In genomic region chr9:91833878-91834255, GRCh38 we compare ENCODE assay signal across 33 cellular contexts.
DNase-seq lines count a peak whose midpoint lies in the region; ATAC-seq and TF ChIP-seq lines count a peak whose summit lies in the region.
"Had no signal": no experiment of that assay in that cellular context is flagged by ENCODE, and none has a peak within 500 bp of the region (broad histone marks: within the 10 kb centered on the region; RNA-seq: fewer than 3 reads in every experiment).

No MANE protein-coding gene starts in this region.

- H3K9ac ChIP-seq in neural progenitor cell (no peak overlapping the region), stomach smooth muscle (ENCODE audit: low read length in 2 of 2) (peak overlapping the region; percentile 27 to 42), colonic mucosa (ENCODE audit: low read depth in 2 of 2, low read length in 2 of 2) (peak overlapping the region in 1 of 2 donors; percentile 12)

- peaks cover 77% of the 10 kb centered on the region for H3K79me2 ChIP-seq in neural progenitor cell (ENCODE audit: low read depth)

- H3K27me3 Mint-ChIP-seq in brain, result peaks cover 4% of the 10 kb centered on the region
- peaks cover 5% of the 10 kb centered on the region for H3K27me3 Mint-ChIP-seq in glutamatergic neuron (ENCODE audit: unreplicated experiment)
- H3K27me3 Mint-ChIP-seq in neural progenitor cell (ENCODE audit: insufficient read depth, low read depth), result peaks cover 10% of the 10 kb centered on the region

- intact Hi-C loops in colonic mucosa (cut with DNase I), result no loop called here

- H3K36me3 Mint-ChIP-seq in brain, result no peaks in the 10 kb centered on the region
- no peaks in the 10 kb centered on the region for H3K36me3 Mint-ChIP-seq in glutamatergic neuron (ENCODE audit: unreplicated experiment)
- H3K36me3 Mint-ChIP-seq in neural progenitor cell, result peaks cover 3% of the 10 kb centered on the region
- H3K36me3 Mint-ChIP-seq: activated naive CD4-positive, alpha-beta T cell treated with anti-CD3 and anti-CD28 coated beads, Interleukin-2, amount 50 U/mL, for 24 hours; CD8-positive, alpha-beta T cell; stimulated activated memory B cell treated with anti-CD40 and anti-IgM and Interleukin-4, amounts not matched to agents 10 μg/mL and 1 μg/mL and 100 μg/mL, for 72 hours had no signal

- no peak overlapping the region for H2AFZ ChIP-seq in neural progenitor cell (replicated peaks)

- H3K4me1 Mint-ChIP-seq in brain (peaks cover 57% of the 10 kb centered on the region), glutamatergic neuron (ENCODE audit: low read depth, unreplicated experiment) (peaks cover 49% of the 10 kb centered on the region), neural progenitor cell (peaks cover 58% of the 10 kb centered on the region)
- H3K4me1 Mint-ChIP-seq: activated CD4-positive, alpha-beta T cell treated with anti-CD3 and anti-CD28 coated beads for 36 hours; activated naive CD4-positive, alpha-beta T cell treated with anti-CD3 and anti-CD28 coated beads, Interleukin-2, amount 50 U/mL, for 24 hours; stimulated activated memory B cell treated with anti-CD40 and anti-IgM and Interleukin-4, amounts not matched to agents 10 μg/mL and 1 μg/mL and 100 μg/mL, for 72 hours had no signal

- H3K27ac ChIP-seq in neural progenitor cell, result peak overlapping the region; percentile 64
- H3K27ac ChIP-seq in stomach smooth muscle (ENCODE audit: low read length), result peak overlapping the region; percentile 70
- no peak overlapping the region for H3K27ac ChIP-seq in colonic mucosa
- H3K27ac ChIP-seq: coronary artery, foreskin keratinocyte, heart right ventricle, HL-60, lower lobe of right lung, psoas muscle, suprapubic skin had no signal

- H3K9me3 ChIP-seq in neural progenitor cell (ENCODE audit: low read depth) (no peaks in the 10 kb centered on the region), stomach smooth muscle (ENCODE audit: control insufficient read depth in 2 of 2, low read length in 2 of 2) (no peaks in the 10 kb centered on the region), colonic mucosa (no peaks in the 10 kb centered on the region)
- H3K9me3 ChIP-seq: heart right ventricle, lower lobe of right lung, Peyer's patch, psoas muscle, suprapubic skin had no signal

- H3K27me3 ChIP-seq in neural progenitor cell (no peaks in the 10 kb centered on the region), stomach smooth muscle (ENCODE audit: control insufficient read depth in 1 of 2, insufficient read depth in 2 of 2, low read length in 2 of 2) (no peaks in the 10 kb centered on the region), colonic mucosa (no peaks in the 10 kb centered on the region)
- H3K27me3 ChIP-seq: foreskin keratinocyte, Peyer's patch, suprapubic skin had no signal

- TF ChIP-seq CTCF in brain (conservative IDR thresholded peaks at IDR 0.05) (no peak), glutamatergic neuron (IDR thresholded peaks at IDR 0.05; ENCODE audit: partially characterized antibody, unreplicated experiment) (no peak), neural progenitor cell (IDR thresholded peaks at IDR 0.05) (no peak), colonic mucosa (IDR thresholded peaks at IDR 0.05) (no peak)

- H3F3A ChIP-seq in neural progenitor cell (ENCODE audit: low read depth), result no peaks in the 10 kb centered on the region

- H3K36me3 ChIP-seq in neural progenitor cell (no peaks in the 10 kb centered on the region), stomach smooth muscle (ENCODE audit: control insufficient read depth in 2 of 2, insufficient read depth in 2 of 2, low read length in 2 of 2) (no peaks in the 10 kb centered on the region), colonic mucosa (no peaks in the 10 kb centered on the region)
- H3K36me3 ChIP-seq: heart right ventricle, lower lobe of right lung, Peyer's patch, suprapubic skin had no signal

- peaks cover 37% of the 10 kb centered on the region for H3K4me1 ChIP-seq in neural progenitor cell
- H3K4me1 ChIP-seq in stomach smooth muscle (ENCODE audit: control insufficient read depth, insufficient read depth, low read length), result peaks cover 51% of the 10 kb centered on the region
- peaks cover 8% of the 10 kb centered on the region for H3K4me1 ChIP-seq in colonic mucosa
- H3K4me1 ChIP-seq: foreskin keratinocyte, psoas muscle had no signal

- H3K4me2 ChIP-seq in neural progenitor cell, result peak overlapping the region; percentile 29

- no peak for ATAC-seq in HG02970 (IDR thresholded peaks at IDR 0.05; ENCODE audit: low FRiP score, unreplicated experiment)
- ATAC-seq: activated CD4-positive, alpha-beta T cell treated with anti-CD3 and anti-CD28 coated beads for 36 hours; activated CD8-positive, alpha-beta T cell treated with anti-CD3 and anti-CD28 coated beads, Interleukin-2, amount 10 ng/mL, durations not matched to agents 7 days and 5 days; CD8-positive, alpha-beta T cell; effector memory CD8-positive, alpha-beta T cell; foreskin keratinocyte; heart right ventricle; psoas muscle; stimulated activated memory B cell treated with anti-CD40 and anti-IgM and Interleukin-4, amounts not matched to agents 10 μg/mL and 1 μg/mL and 100 μg/mL, for 72 hours had no signal

- H3K4me3 Mint-ChIP-seq in brain (peak overlapping the region in 1 of 5 experiments; percentile 4), glutamatergic neuron (ENCODE audit: unreplicated experiment) (peak overlapping the region; percentile 10), neural progenitor cell (no peak overlapping the region)
- H3K4me3 Mint-ChIP-seq: activated CD4-positive, alpha-beta T cell treated with anti-CD3 and anti-CD28 coated beads for 36 hours; activated CD8-positive, alpha-beta T cell treated with anti-CD3 and anti-CD28 coated beads, Interleukin-2, amount 10 ng/mL, durations not matched to agents 7 days and 5 days; activated naive CD4-positive, alpha-beta T cell treated with anti-CD3 and anti-CD28 coated beads, Interleukin-2, amount 50 U/mL, for 24 hours; B cell; CD8-positive, alpha-beta T cell; effector memory CD8-positive, alpha-beta T cell; stimulated activated memory B cell treated with anti-CD40 and anti-IgM and Interleukin-4, amounts not matched to agents 10 μg/mL and 1 μg/mL and 100 μg/mL, for 72 hours; T-helper 2 cell treated with Interferon-gamma antibody and Interleukin-4, amounts not matched to agents 5 μg/mL and 100 μg/mL, for 36 hours had no signal

- peaks cover 0 to 2% (median 0%) of the 10 kb centered on the region in 5 experiments for H3K9me3 Mint-ChIP-seq in brain
- H3K9me3 Mint-ChIP-seq in glutamatergic neuron (ENCODE audit: unreplicated experiment), result peaks cover 15% of the 10 kb centered on the region
- no peaks in the 10 kb centered on the region for H3K9me3 Mint-ChIP-seq in neural progenitor cell
- H3K9me3 Mint-ChIP-seq: activated naive CD4-positive, alpha-beta T cell treated with anti-CD3 and anti-CD28 coated beads, Interleukin-2, amount 50 U/mL, for 24 hours; activated T-helper 2 cell treated with anti-CD3 and anti-CD28 coated beads, Interferon-gamma antibody, Interleukin-2, Interleukin-4, amounts not matched to agents 10 μg/mL and 5 μg/mL and 100 μg/mL, durations not matched to agents 14 hours and 24 hours and 36 hours; CD8-positive, alpha-beta T cell; effector memory CD8-positive, alpha-beta T cell; stimulated activated memory B cell treated with anti-CD40 and anti-IgM and Interleukin-4, amounts not matched to agents 10 μg/mL and 1 μg/mL and 100 μg/mL, for 72 hours; T-helper 2 cell treated with Interferon-gamma antibody and Interleukin-4, amounts not matched to agents 5 μg/mL and 100 μg/mL, for 36 hours had no signal

- H3K27ac Mint-ChIP-seq in brain, result peak overlapping the region in 3 of 5 experiments; percentile 18 to 79 (median 46)
- H3K27ac Mint-ChIP-seq in glutamatergic neuron (ENCODE audit: unreplicated experiment), result peak overlapping the region; percentile 94
- H3K27ac Mint-ChIP-seq in neural progenitor cell, result peak overlapping the region; percentile 93
- H3K27ac Mint-ChIP-seq: activated CD4-positive, alpha-beta T cell treated with anti-CD3 and anti-CD28 coated beads for 36 hours; activated CD8-positive, alpha-beta T cell treated with anti-CD3 and anti-CD28 coated beads, Interleukin-2, amount 10 ng/mL, durations not matched to agents 7 days and 5 days; activated naive CD4-positive, alpha-beta T cell treated with anti-CD3 and anti-CD28 coated beads, Interleukin-2, amount 50 U/mL, for 24 hours; activated T-helper 2 cell treated with anti-CD3 and anti-CD28 coated beads, Interferon-gamma antibody, Interleukin-2, Interleukin-4, amounts not matched to agents 10 μg/mL and 5 μg/mL and 100 μg/mL, durations not matched to agents 14 hours and 24 hours and 36 hours; B cell; CD8-positive, alpha-beta T cell; stimulated activated memory B cell treated with anti-CD40 and anti-IgM and Interleukin-4, amounts not matched to agents 10 μg/mL and 1 μg/mL and 100 μg/mL, for 72 hours; T-helper 2 cell treated with Interferon-gamma antibody and Interleukin-4, amounts not matched to agents 5 μg/mL and 100 μg/mL, for 36 hours had no signal

- DNase-seq in glutamatergic neuron, result no peak
- no peak for DNase-seq in neural progenitor cell (ENCODE audit: low spot score)
- no peak for DNase-seq in stimulated activated CD4-positive, alpha-beta T cell treated with anti-CD3 and anti-CD28 coated beads, Interleukin-15, amount 100 ng/mL, for 24 hours
- DNase-seq in colonic mucosa, result no peak
- DNase-seq: ACHN; activated CD4-positive, alpha-beta T cell treated with anti-CD3 and anti-CD28 coated beads for 36 hours; activated CD8-positive, alpha-beta T cell treated with anti-CD3 and anti-CD28 coated beads, Interleukin-2, amount 10 ng/mL, durations not matched to agents 7 days and 5 days; CD8-positive, alpha-beta T cell; effector memory CD8-positive, alpha-beta T cell; erythroblast; foreskin keratinocyte; heart right ventricle; KBM-7; kidney; lower lobe of right lung; NCI-H1092; NCI-H1694; NCI-H446 treated with DMSO at 0.1 percent for 48 hours; NCI-H774; Peyer's patch; psoas muscle; SHP77 treated with DMSO at 0.1 percent for 48 hours had no signal

- no peak overlapping the region for H3K4me3 ChIP-seq in neural progenitor cell
- peak overlapping the region; percentile 28 to 49 for H3K4me3 ChIP-seq in stomach smooth muscle (ENCODE audit: low read length in 2 of 2)
- H3K4me3 ChIP-seq in colonic mucosa, result no peak overlapping the region
- H3K4me3 ChIP-seq: coronary artery, heart right ventricle, lower lobe of right lung, Peyer's patch, psoas muscle, suprapubic skin had no signal

- H4K20me1 ChIP-seq in neural progenitor cell (ENCODE audit: low read depth), result peaks cover 58% of the 10 kb centered on the region

Comparison
In these comparisons a context has a peak if more than half of its experiments do, and no peak if none do; other contexts are left out.
1. H3K4me3 ChIP-seq: peak in stomach smooth muscle (2 of 2); none in neural progenitor cell (single experiment) and colonic mucosa (single experiment).
2. Peak in every context shown above with its lines, with median percentiles within 50 percentile points of each other: H3K27ac Mint-ChIP-seq.